In the genomic region with DNA sequence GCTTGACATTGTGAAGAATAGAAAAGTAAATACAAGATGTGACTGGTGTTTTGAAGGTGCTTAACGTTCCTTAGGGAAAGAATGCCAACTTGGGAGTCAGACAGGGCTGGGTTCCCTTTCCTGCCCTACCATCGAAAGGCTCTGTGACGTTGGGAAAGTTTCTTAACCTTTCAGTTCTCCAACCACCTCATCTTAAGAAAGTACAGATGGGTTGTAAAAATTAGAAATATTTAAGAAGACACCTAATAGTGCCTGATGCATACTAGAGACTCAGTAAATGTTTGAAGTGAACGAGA, we compare ENCODE assay signal across 8 cellular contexts. TPM values are rescaled to one million over a fixed set of nuclear protein-coding genes. Genes with fewer than 3 reads are reported as not detected.
DNase-seq lines count a peak whose midpoint lies in the region; ATAC-seq and TF ChIP-seq lines count a peak whose summit lies in the region.

No MANE protein-coding gene starts in this region.

- intact Hi-C loops in posterior cingulate gyrus (cut with DNase I) = loop anchor here (10.0 kb wide), 1 partner anchor 202 kb away; a partner anchor contains a TSS

- H3K27ac ChIP-seq in GM23338 (ENCODE audit: low read depth) (no peak overlapping the region), skeletal muscle tissue (ENCODE audit: low read depth, low read length) (peak overlapping the region; percentile 94)

- H2AFZ ChIP-seq in GM23338 = no peak overlapping the region

- H3K27me3 ChIP-seq in GM23338 (ENCODE audit: insufficient read depth) = no peaks in the 10 kb centered on the region
- H3K27me3 ChIP-seq in skeletal muscle tissue (ENCODE audit: control insufficient read depth in 3 of 3, insufficient read depth in 3 of 3, low read length in 3 of 3) = no peaks in the 10 kb centered on the region

- no peaks in the 10 kb centered on the region for H3K9me2 ChIP-seq in GM23338 (ENCODE audit: insufficient read depth)

- H3K27ac Mint-ChIP-seq in GM23338 (0 out of 2 replicates have a peak overlapping the region, but pooled peaks have one; percentile 48), glutamatergic neuron (ENCODE audit: unreplicated experiment) (no peak overlapping the region)

- H3K9me3 Mint-ChIP-seq in GM23338 (no peaks in the 10 kb centered on the region), glutamatergic neuron (ENCODE audit: unreplicated experiment) (peaks cover 4% of the 10 kb centered on the region)

- H4K20me1 ChIP-seq in GM23338 (replicated peaks; ENCODE audit: insufficient read depth) = peaks cover 41% of the 10 kb centered on the region

- H3K4me3 Mint-ChIP-seq in GM23338 (peak overlapping the region; percentile 90), glutamatergic neuron (ENCODE audit: unreplicated experiment) (peak overlapping the region; percentile 95)

- no peaks in the 10 kb centered on the region for H3F3A ChIP-seq in GM23338 (replicated peaks; ENCODE audit: low read depth)

- H3K4me3 ChIP-seq in GM23338 (peak overlapping the region; percentile 83), WI38 (ENCODE audit: low read depth, low read length) (peak overlapping the region; percentile 84), skeletal muscle tissue (ENCODE audit: low read length in 3 of 3) (peak overlapping the region; percentile 83 to 90 (median 83))

- TF ChIP-seq CTCF in GM23338 (conservative IDR thresholded peaks at IDR 0.05; ENCODE audit: low read depth in 2 of 2) (no peak), WI38 (IDR thresholded peaks at IDR 0.05; ENCODE audit: low read depth, low read length) (no peak), glutamatergic neuron (IDR thresholded peaks at IDR 0.05; ENCODE audit: partially characterized antibody, unreplicated experiment) (no peak)

- peaks cover 56% of the 10 kb centered on the region for H3K79me2 ChIP-seq in GM23338 (replicated peaks; ENCODE audit: insufficient read depth)

- H3K4me2 ChIP-seq in GM23338 = peak overlapping the region; percentile 91

- H3K9me3 ChIP-seq in skeletal muscle tissue (ENCODE audit: control insufficient read depth in 3 of 3, low read length in 3 of 3) = no peaks in the 10 kb centered on the region

- peaks cover 7% of the 10 kb centered on the region; the same call in 1 of the 2 replicates for H3K36me3 ChIP-seq in GM23338 (ENCODE audit: insufficient read depth)
- H3K36me3 ChIP-seq in skeletal muscle tissue (ENCODE audit: control insufficient read depth in 3 of 3, insufficient read depth in 3 of 3, low read length in 3 of 3) = peaks cover 2 to 8% (median 6%) of the 10 kb centered on the region in 3 donors

- ATAC-seq in GM23338 = no peak
- ATAC-seq in GM18861 (IDR thresholded peaks at IDR 0.05; ENCODE audit: unreplicated experiment) = no peak
- ATAC-seq in HG02571 (IDR thresholded peaks at IDR 0.05; ENCODE audit: unreplicated experiment) = no peak

- H3K9ac ChIP-seq in skeletal muscle tissue (ENCODE audit: low read depth in 1 of 3, low read length in 3 of 3) = peak overlapping the region; percentile 79 to 89 (median 88)

- DNase-seq in GM23338 (ENCODE audit: low spot score) (no peak), glutamatergic neuron (no peak), D341Med (ENCODE audit: low spot score) (no peak), posterior cingulate gyrus (no peak)

- H3K4me1 ChIP-seq in GM23338 (ENCODE audit: insufficient read depth) (peaks cover 39% of the 10 kb centered on the region), skeletal muscle tissue (ENCODE audit: control insufficient read depth in 3 of 3, insufficient read depth in 3 of 3, low read length in 3 of 3) (peaks cover 28 to 38% (median 31%) of the 10 kb centered on the region in 3 donors)

- H3K27me3 Mint-ChIP-seq in GM23338 (ENCODE audit: insufficient read depth, low read depth, poor library complexity) = peaks cover 12% of the 10 kb centered on the region
- peaks cover 4% of the 10 kb centered on the region for H3K27me3 Mint-ChIP-seq in glutamatergic neuron (ENCODE audit: unreplicated experiment)

- H3K36me3 Mint-ChIP-seq in GM23338 (ENCODE audit: low read depth) (peaks cover 11% of the 10 kb centered on the region), glutamatergic neuron (ENCODE audit: unreplicated experiment) (no peaks in the 10 kb centered on the region)

- H3K4me1 Mint-ChIP-seq in GM23338 (peaks cover 54% of the 10 kb centered on the region), glutamatergic neuron (ENCODE audit: low read depth, unreplicated experiment) (peaks cover 16% of the 10 kb centered on the region)

TF ChIP-seq in GM23338, 12 proteins besides CTCF, POLR2A, EP300 and RAD21 (continues in another document):
- TF ChIP-seq JUNB (IDR thresholded peaks at IDR 0.05; ENCODE audit: unreplicated experiment) (no peak), EZH2phosphoT487 (IDR thresholded peaks at IDR 0.05; ENCODE audit: unreplicated experiment) (no peak), CREB1 (CRISPR knock-in tag; IDR thresholded peaks at IDR 0.05; ENCODE audit: low read depth) (no peak), NANOG (IDR thresholded peaks at IDR 0.05; ENCODE audit: borderline replicate concordance) (no peak), EZH2 (IDR thresholded peaks at IDR 0.05; ENCODE audit: low read depth, unreplicated experiment) (no peak)

RNA-seq across cellular contexts. Expression of a gene that starts 1.1 kb away (rescaled TPM):
- 79.9 and 88.4 TPM in 2 replicates for total RNA-seq in GM23338 (2014; rRNA removed; shearing (Covaris generic))
- polyA plus RNA-seq in GM23338 (2016; fragmentation: Nextera tagmentation; extraction: Ambion mirVana) = 27.2 and 31.0 TPM in 2 replicates
- total RNA-seq in glutamatergic neuron (ENCODE audit: unreplicated experiment) = 55.6 TPM
- 19.3 TPM for total RNA-seq in skeletal muscle tissue

RNA-seq across cellular contexts. Expression of a gene that starts 6.1 kb away (rescaled TPM):
- total RNA-seq in GM23338 (2014; rRNA removed; shearing (Covaris generic)) = 16.1 and 19.7 TPM in 2 replicates
- 4.6 and 5.5 TPM in 2 replicates for polyA plus RNA-seq in GM23338 (2016; fragmentation: Nextera tagmentation; extraction: Ambion mirVana)
- total RNA-seq in glutamatergic neuron (ENCODE audit: unreplicated experiment) = 51.0 TPM
- 25.1 TPM for total RNA-seq in skeletal muscle tissue

RNA-seq across cellular contexts. Expression of a gene that starts 25.1 kb away (rescaled TPM):
- 84.0 and 87.0 TPM in 2 replicates for total RNA-seq in GM23338 (2014; rRNA removed; shearing (Covaris generic))
- polyA plus RNA-seq in GM23338 (2016; fragmentation: Nextera tagmentation; extraction: Ambion mirVana) = 125 and 131 TPM in 2 replicates
- 61.0 TPM for total RNA-seq in glutamatergic neuron (ENCODE audit: unreplicated experiment)
- 63.7 TPM for total RNA-seq in skeletal muscle tissue

RNA-seq across cellular contexts. Expression of a gene that starts 49.0 kb away (rescaled TPM):
- total RNA-seq in GM23338 (2014; rRNA removed; shearing (Covaris generic)) = 12.6 and 17.6 TPM in 2 replicates
- polyA plus RNA-seq in GM23338 (2016; fragmentation: Nextera tagmentation; extraction: Ambion mirVana) = 7.2 and 8.2 TPM in 2 replicates
- total RNA-seq in glutamatergic neuron (ENCODE audit: unreplicated experiment) (174 TPM), skeletal muscle tissue (40.2 TPM)

RNA-seq across cellular contexts. Expression of a gene that starts 50.4 kb away (rescaled TPM):
- 12.8 and 13.2 TPM in 2 replicates for total RNA-seq in GM23338 (2014; rRNA removed; shearing (Covaris generic))
- 36.1 and 36.4 TPM in 2 replicates for polyA plus RNA-seq in GM23338 (2016; fragmentation: Nextera tagmentation; extraction: Ambion mirVana)
- total RNA-seq in glutamatergic neuron (ENCODE audit: unreplicated experiment) (34.9 TPM), skeletal muscle tissue (14.1 TPM)
